23 cellular contexts compared by ENCODE assay signal in genomic region chr9:29637448-29638196, GRCh38.
"Had no signal": no experiment of that assay in that cellular context is flagged by ENCODE, and none has a peak within 500 bp of the region (broad histone marks: within the 10 kb centered on the region; RNA-seq: fewer than 3 reads in every experiment).

No MANE protein-coding gene starts in this region.

- ATAC-seq: esophagus mucosa; foreskin keratinocyte; gastroesophageal sphincter; heart right ventricle; left cardiac atrium; left lung; left ventricle myocardium superior; lower lobe of right lung; mucosa of descending colon; naive thymus-derived CD8-positive, alpha-beta T cell had no signal

- H3K27ac Mint-ChIP-seq: dendritic cell treated with granulocyte-macrophage colony-stimulating factor and Interleukin-4, amounts not matched to agents 40 ng/mL and 50 ng/mL, for 4 days; mesothelial cell of epicardium; naive B cell; naive thymus-derived CD8-positive, alpha-beta T cell had no signal

- H3K4me1 ChIP-seq: colonic mucosa, esophagus squamous epithelium, foreskin keratinocyte, gastroesophageal sphincter, heart right ventricle, left lung, lower lobe of right lung had no signal

- H3K9me3 ChIP-seq: colonic mucosa, esophagus squamous epithelium, gastroesophageal sphincter, heart right ventricle, left lung, lower lobe of right lung, mucosa of descending colon had no signal

- H3K27ac ChIP-seq: colonic mucosa, epithelial cell of prostate, esophagus squamous epithelium, foreskin keratinocyte, gastroesophageal sphincter, heart right ventricle, left lung, lower lobe of right lung had no signal

- H3K9me3 Mint-ChIP-seq: dendritic cell treated with granulocyte-macrophage colony-stimulating factor and Interleukin-4, amounts not matched to agents 40 ng/mL and 50 ng/mL, for 4 days had no signal

- H3K36me3 Mint-ChIP-seq: mesothelial cell of epicardium; naive B cell; naive thymus-derived CD8-positive, alpha-beta T cell had no signal

- H3K27me3 Mint-ChIP-seq: dendritic cell treated with granulocyte-macrophage colony-stimulating factor and Interleukin-4, amounts not matched to agents 40 ng/mL and 50 ng/mL, for 4 days; naive B cell; naive thymus-derived CD8-positive, alpha-beta T cell had no signal

- H3K36me3 ChIP-seq: colonic mucosa, esophagus squamous epithelium, gastroesophageal sphincter, heart right ventricle, left lung, lower lobe of right lung had no signal

- DNase-seq: colonic mucosa; cortex of kidney; effector CD8-positive, alpha-beta T cell; erythroblast; esophagus squamous epithelium; foreskin keratinocyte; glutamatergic neuron; head of caudate nucleus; heart right ventricle; hippocampal formation; left cardiac atrium; left lung; left ventricle myocardium superior; lower lobe of right lung; mesenchymal stem cell; mucosa of descending colon; naive B cell; naive thymus-derived CD8-positive, alpha-beta T cell had no signal

- H3K4me3 Mint-ChIP-seq: dendritic cell treated with granulocyte-macrophage colony-stimulating factor and Interleukin-4, amounts not matched to agents 40 ng/mL and 50 ng/mL, for 4 days; mesothelial cell of epicardium; naive B cell; naive thymus-derived CD8-positive, alpha-beta T cell had no signal

- H3K4me1 Mint-ChIP-seq: naive B cell; naive thymus-derived CD8-positive, alpha-beta T cell had no signal

- H3K27me3 ChIP-seq: colonic mucosa, esophagus squamous epithelium, foreskin keratinocyte, gastroesophageal sphincter, heart right ventricle, left lung had no signal

- H3K4me3 ChIP-seq: colonic mucosa, esophagus squamous epithelium, gastroesophageal sphincter, heart right ventricle, left lung, lower lobe of right lung, mucosa of descending colon had no signal
